1 cellular context compared by ENCODE assay signal in the genomic region with DNA sequence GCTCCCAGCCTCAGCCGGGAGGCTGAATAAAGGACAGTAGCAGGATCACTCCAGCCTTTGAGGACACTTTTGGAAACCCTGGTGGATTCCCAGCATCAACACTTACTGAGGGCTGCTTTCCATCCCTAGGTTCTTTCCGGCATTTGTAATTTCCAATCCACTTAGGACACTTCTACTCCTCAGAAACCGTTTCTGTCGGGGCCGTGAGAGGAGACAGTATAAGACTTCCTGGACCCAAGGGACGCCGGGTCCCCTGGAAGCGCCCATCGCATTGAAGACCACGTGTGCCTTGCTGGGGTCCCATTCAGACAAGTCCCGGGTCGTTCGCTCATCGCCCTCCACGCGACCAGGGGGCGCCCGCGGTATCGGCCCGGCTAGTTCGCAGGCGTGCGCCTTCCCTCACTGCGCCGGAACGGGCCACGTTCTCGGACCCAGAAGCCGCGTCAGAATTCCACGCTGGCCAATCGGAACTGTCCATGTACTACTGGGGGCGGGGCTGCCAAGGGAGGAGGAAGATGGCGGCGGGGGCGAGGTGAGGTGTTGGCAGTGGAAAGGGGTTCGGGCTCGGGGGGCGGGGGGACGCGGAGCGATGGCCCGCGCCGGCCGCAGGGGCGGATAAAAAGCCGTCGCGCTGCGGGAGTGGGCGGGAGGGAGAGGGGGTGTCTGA.
A peak's percentile ranks its signal among the peaks of the same experiment; 100 is the strongest.
TF ChIP-seq lines count a peak whose summit lies in the region.

A gene (plus strand): TSS at position 479 of the 667 bp plus-strand sequence. CDS start 202 bp downstream, outside the sequence.

TF ChIP-seq in HepG2, 621 proteins besides CTCF, POLR2A, EP300 and RAD21 (continued from another document and continues in another):
- TF ChIP-seq, protein P1, sequence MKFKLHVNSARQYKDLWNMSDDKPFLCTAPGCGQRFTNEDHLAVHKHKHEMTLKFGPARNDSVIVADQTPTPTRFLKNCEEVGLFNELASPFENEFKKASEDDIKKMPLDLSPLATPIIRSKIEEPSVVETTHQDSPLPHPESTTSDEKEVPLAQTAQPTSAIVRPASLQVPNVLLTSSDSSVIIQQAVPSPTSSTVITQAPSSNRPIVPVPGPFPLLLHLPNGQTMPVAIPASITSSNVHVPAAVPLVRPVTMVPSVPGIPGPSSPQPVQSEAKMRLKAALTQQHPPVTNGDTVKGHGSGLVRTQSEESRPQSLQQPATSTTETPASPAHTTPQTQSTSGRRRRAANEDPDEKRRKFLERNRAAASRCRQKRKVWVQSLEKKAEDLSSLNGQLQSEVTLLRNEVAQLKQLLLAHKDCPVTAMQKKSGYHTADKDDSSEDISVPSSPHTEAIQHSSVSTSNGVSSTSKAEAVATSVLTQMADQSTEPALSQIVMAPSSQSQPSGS (CRISPR knock-in tag; IDR thresholded peaks at IDR 0.05), result peak; percentile 79
- no peak for TF ChIP-seq MBNL3 (CRISPR knock-in tag; conservative IDR thresholded peaks at IDR 0.05)
- TF ChIP-seq ZNF660 (CRISPR knock-in tag; IDR thresholded peaks at IDR 0.05; ENCODE audit: borderline replicate concordance, low read depth), result no peak
- TF ChIP-seq, protein P2, sequence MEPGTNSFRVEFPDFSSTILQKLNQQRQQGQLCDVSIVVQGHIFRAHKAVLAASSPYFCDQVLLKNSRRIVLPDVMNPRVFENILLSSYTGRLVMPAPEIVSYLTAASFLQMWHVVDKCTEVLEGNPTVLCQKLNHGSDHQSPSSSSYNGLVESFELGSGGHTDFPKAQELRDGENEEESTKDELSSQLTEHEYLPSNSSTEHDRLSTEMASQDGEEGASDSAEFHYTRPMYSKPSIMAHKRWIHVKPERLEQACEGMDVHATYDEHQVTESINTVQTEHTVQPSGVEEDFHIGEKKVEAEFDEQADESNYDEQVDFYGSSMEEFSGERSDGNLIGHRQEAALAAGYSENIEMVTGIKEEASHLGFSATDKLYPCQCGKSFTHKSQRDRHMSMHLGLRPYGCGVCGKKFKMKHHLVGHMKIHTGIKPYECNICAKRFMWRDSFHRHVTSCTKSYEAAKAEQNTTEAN (CRISPR knock-in tag; conservative IDR thresholded peaks at IDR 0.05), result no peak
- TF ChIP-seq HOXA7 (CRISPR knock-in tag; IDR thresholded peaks at IDR 0.05), result no peak
- TF ChIP-seq KDM3A (CRISPR knock-in tag; IDR thresholded peaks at IDR 0.05; ENCODE audit: low read depth), result peak; percentile 98
- no peak; the same call in 1 of the 2 replicates for TF ChIP-seq NR2F6 (IDR thresholded peaks at IDR 0.05)
- peak; percentile 64; the same call in 1 of the 2 replicates for TF ChIP-seq NR2F6 (CRISPR knock-in tag; IDR thresholded peaks at IDR 0.05)
- TF ChIP-seq, protein P3, sequence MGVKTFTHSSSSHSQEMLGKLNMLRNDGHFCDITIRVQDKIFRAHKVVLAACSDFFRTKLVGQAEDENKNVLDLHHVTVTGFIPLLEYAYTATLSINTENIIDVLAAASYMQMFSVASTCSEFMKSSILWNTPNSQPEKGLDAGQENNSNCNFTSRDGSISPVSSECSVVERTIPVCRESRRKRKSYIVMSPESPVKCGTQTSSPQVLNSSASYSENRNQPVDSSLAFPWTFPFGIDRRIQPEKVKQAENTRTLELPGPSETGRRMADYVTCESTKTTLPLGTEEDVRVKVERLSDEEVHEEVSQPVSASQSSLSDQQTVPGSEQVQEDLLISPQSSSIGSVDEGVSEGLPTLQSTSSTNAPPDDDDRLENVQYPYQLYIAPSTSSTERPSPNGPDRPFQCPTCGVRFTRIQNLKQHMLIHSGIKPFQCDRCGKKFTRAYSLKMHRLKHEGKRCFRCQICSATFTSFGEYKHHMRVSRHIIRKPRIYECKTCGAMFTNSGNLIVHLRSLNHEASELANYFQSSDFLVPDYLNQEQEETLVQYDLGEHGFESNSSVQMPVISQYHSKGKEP (CRISPR knock-in tag; IDR thresholded peaks at IDR 0.05), result peak; percentile 55; the same call in 1 of the 2 replicates
- TF ChIP-seq CBX1 (IDR thresholded peaks at IDR 0.05; ENCODE audit: low read depth), result peak; percentile 97
- TF ChIP-seq U2AF2 (IDR thresholded peaks at IDR 0.05; ENCODE audit: low read depth, low read length), result no peak
- TF ChIP-seq, protein P4, sequence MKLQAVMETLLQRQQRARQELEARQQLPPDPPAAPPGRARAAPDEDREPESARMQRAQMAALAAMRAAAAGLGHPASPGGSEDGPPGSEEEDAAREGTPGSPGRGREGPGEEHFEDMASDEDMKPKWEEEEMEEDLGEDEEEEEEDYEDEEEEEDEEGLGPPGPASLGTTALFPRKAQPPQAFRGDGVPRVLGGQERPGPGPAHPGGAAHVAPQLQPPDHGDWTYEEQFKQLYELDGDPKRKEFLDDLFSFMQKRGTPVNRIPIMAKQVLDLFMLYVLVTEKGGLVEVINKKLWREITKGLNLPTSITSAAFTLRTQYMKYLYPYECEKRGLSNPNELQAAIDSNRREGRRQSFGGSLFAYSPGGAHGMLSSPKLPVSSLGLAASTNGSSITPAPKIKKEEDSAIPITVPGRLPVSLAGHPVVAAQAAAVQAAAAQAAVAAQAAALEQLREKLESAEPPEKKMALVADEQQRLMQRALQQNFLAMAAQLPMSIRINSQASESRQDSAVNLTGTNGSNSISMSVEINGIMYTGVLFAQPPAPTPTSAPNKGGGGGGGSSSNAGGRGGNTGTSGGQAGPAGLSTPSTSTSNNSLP (IDR thresholded peaks at IDR 0.05; ENCODE audit: low read depth, low read length), result peak; percentile 38; the same call in 1 of the 2 replicates
- peak; percentile 94 for TF ChIP-seq YY1 (IDR thresholded peaks at IDR 0.05; ENCODE audit: insufficient read depth, insufficient replicate concordance, low read depth, low read length)
- peak; percentile 69 for TF ChIP-seq ETV5 (CRISPR knock-in tag; IDR thresholded peaks at IDR 0.05; ENCODE audit: borderline replicate concordance)
- no peak for TF ChIP-seq MAFG (CRISPR knock-in tag; IDR thresholded peaks at IDR 0.05)
- TF ChIP-seq, protein P5, sequence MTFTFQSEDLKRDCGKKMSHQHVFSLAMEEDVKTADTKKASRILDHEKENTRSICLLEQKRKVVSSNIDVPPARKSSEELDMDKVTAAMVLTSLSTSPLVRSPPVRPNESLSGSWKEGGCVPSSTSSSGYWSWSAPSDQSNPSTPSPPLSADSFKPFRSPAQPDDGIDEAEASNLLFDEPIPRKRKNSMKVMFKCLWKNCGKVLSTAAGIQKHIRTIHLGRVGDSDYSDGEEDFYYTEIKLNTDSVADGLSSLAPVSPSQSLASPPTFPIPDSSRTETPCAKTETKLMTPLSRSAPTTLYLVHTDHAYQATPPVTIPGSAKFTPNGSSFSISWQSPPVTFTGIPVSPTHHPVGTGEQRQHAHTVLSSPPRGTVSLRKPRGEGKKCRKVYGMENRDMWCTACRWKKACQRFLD (CRISPR knock-in tag; IDR thresholded peaks at IDR 0.05; ENCODE audit: borderline replicate concordance), result no peak
- no peak for TF ChIP-seq FOXA1 (IDR thresholded peaks at IDR 0.05)
- 0 out of 2 replicates have a peak, but pooled peaks have one; percentile 33 for TF ChIP-seq FOXA1 (CRISPR knock-in tag; IDR thresholded peaks at IDR 0.05)
- TF ChIP-seq FOXA3 (CRISPR knock-in tag; IDR thresholded peaks at IDR 0.05), result peak; percentile 80
- no peak for TF ChIP-seq NBN (conservative IDR thresholded peaks at IDR 0.05)
- no peak for TF ChIP-seq ZBTB3 (CRISPR knock-in tag; IDR thresholded peaks at IDR 0.05; ENCODE audit: borderline replicate concordance, low read depth)
- no peak for TF ChIP-seq ZNF672 (CRISPR knock-in tag; IDR thresholded peaks at IDR 0.05)
- TF ChIP-seq ZNF792 (CRISPR knock-in tag; IDR thresholded peaks at IDR 0.05), result peak; percentile 43; the same call in 1 of the 2 replicates
- TF ChIP-seq, protein P6, sequence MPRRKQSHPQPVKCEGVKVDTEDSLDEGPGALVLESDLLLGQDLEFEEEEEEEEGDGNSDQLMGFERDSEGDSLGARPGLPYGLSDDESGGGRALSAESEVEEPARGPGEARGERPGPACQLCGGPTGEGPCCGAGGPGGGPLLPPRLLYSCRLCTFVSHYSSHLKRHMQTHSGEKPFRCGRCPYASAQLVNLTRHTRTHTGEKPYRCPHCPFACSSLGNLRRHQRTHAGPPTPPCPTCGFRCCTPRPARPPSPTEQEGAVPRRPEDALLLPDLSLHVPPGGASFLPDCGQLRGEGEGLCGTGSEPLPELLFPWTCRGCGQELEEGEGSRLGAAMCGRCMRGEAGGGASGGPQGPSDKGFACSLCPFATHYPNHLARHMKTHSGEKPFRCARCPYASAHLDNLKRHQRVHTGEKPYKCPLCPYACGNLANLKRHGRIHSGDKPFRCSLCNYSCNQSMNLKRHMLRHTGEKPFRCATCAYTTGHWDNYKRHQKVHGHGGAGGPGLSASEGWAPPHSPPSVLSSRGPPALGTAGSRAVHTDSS (CRISPR knock-in tag; conservative IDR thresholded peaks at IDR 0.05), result no peak; the same call in 1 of the 2 replicates
- TF ChIP-seq, protein P7, sequence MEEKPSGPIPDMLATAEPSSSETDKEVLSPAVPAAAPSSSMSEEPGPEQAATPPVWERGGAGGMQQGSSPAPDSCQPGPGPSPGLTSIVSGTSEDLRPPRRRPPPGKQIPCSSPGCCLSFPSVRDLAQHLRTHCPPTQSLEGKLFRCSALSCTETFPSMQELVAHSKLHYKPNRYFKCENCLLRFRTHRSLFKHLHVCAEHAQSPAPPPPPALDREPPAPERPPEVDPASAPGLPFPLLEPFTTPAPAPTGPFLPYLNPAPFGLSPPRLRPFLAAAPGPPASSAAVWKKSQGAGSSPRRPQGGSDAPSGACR (CRISPR knock-in tag; IDR thresholded peaks at IDR 0.05), result peak; percentile 89
- no peak for TF ChIP-seq BRD4 (CRISPR knock-in tag; IDR thresholded peaks at IDR 0.05)
- TF ChIP-seq NFYC (CRISPR knock-in tag; IDR thresholded peaks at IDR 0.05), result peak; percentile 92
- TF ChIP-seq ZNF883 (CRISPR knock-in tag; IDR thresholded peaks at IDR 0.05; ENCODE audit: not compliant biosample characterization), result peak; percentile 76
- TF ChIP-seq FOXK2 (IDR thresholded peaks at IDR 0.05), result no peak
- TF ChIP-seq ZNF790 (CRISPR knock-in tag; IDR thresholded peaks at IDR 0.05; ENCODE audit: borderline replicate concordance), result 0 out of 2 replicates have a peak, but pooled peaks have one; percentile 63
- TF ChIP-seq, protein P8, sequence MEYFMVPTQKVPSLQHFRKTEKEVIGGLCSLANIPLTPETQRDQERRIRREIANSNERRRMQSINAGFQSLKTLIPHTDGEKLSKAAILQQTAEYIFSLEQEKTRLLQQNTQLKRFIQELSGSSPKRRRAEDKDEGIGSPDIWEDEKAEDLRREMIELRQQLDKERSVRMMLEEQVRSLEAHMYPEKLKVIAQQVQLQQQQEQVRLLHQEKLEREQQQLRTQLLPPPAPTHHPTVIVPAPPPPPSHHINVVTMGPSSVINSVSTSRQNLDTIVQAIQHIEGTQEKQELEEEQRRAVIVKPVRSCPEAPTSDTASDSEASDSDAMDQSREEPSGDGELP (IDR thresholded peaks at IDR 0.05; ENCODE audit: borderline replicate concordance, low read depth), result no peak
- TF ChIP-seq, protein P9, sequence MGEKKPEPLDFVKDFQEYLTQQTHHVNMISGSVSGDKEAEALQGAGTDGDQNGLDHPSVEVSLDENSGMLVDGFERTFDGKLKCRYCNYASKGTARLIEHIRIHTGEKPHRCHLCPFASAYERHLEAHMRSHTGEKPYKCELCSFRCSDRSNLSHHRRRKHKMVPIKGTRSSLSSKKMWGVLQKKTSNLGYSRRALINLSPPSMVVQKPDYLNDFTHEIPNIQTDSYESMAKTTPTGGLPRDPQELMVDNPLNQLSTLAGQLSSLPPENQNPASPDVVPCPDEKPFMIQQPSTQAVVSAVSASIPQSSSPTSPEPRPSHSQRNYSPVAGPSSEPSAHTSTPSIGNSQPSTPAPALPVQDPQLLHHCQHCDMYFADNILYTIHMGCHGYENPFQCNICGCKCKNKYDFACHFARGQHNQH (CRISPR knock-in tag; IDR thresholded peaks at IDR 0.05), result peak; percentile 96
- TF ChIP-seq SMYD3 (CRISPR knock-in tag; IDR thresholded peaks at IDR 0.05), result no peak
- peak; percentile 96 for TF ChIP-seq DMAP1 (CRISPR knock-in tag; IDR thresholded peaks at IDR 0.05)
- peak; percentile 68 for TF ChIP-seq ATF7-NPFF (CRISPR knock-in tag; IDR thresholded peaks at IDR 0.05; ENCODE audit: low read depth)
- TF ChIP-seq GABPB1 (CRISPR knock-in tag; IDR thresholded peaks at IDR 0.05), result peak; percentile 95
- TF ChIP-seq, protein P10, sequence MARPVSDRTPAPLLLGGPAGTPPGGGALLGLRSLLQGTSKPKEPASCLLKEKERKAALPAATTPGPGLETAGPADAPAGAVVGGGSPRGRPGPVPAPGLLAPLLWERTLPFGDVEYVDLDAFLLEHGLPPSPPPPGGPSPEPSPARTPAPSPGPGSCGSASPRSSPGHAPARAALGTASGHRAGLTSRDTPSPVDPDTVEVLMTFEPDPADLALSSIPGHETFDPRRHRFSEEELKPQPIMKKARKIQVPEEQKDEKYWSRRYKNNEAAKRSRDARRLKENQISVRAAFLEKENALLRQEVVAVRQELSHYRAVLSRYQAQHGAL (CRISPR knock-in tag; IDR thresholded peaks at IDR 0.05; ENCODE audit: not compliant biosample characterization), result no peak
- TF ChIP-seq KAT2B (IDR thresholded peaks at IDR 0.05; ENCODE audit: borderline replicate concordance, low read depth, low read length), result no peak
- TF ChIP-seq LCORL (IDR thresholded peaks at IDR 0.05), result no peak
- peak; percentile 84 for TF ChIP-seq LCORL (CRISPR knock-in tag; IDR thresholded peaks at IDR 0.05)
- TF ChIP-seq ZNF558 (CRISPR knock-in tag; IDR thresholded peaks at IDR 0.05; ENCODE audit: borderline replicate concordance), result no peak; the same call in 1 of the 2 replicates
- TF ChIP-seq, protein P11, sequence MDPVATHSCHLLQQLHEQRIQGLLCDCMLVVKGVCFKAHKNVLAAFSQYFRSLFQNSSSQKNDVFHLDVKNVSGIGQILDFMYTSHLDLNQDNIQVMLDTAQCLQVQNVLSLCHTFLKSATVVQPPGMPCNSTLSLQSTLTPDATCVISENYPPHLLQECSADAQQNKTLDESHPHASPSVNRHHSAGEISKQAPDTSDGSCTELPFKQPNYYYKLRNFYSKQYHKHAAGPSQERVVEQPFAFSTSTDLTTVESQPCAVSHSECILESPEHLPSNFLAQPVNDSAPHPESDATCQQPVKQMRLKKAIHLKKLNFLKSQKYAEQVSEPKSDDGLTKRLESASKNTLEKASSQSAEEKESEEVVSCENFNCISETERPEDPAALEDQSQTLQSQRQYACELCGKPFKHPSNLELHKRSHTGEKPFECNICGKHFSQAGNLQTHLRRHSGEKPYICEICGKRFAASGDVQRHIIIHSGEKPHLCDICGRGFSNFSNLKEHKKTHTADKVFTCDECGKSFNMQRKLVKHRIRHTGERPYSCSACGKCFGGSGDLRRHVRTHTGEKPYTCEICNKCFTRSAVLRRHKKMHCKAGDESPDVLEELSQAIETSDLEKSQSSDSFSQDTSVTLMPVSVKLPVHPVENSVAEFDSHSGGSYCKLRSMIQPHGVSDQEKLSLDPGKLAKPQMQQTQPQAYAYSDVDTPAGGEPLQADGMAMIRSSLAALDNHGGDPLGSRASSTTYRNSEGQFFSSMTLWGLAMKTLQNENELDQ (CRISPR knock-in tag; IDR thresholded peaks at IDR 0.05; ENCODE audit: borderline replicate concordance), result no peak
- TF ChIP-seq RNF2 (conservative IDR thresholded peaks at IDR 0.05; ENCODE audit: low read depth), result 0 out of 2 replicates have a peak, but pooled peaks have one; percentile 62
